In genomic region chr9:136429683-136430590, GRCh38 we compare ENCODE assay signal across 18 cellular contexts. TPM values are rescaled to one million over a fixed set of nuclear protein-coding genes. Genes with fewer than 3 reads are reported as not detected.
DNase-seq lines count a peak whose midpoint lies in the region; ATAC-seq and TF ChIP-seq lines count a peak whose summit lies in the region.
"Had no signal": no experiment of that assay in that cellular context is flagged by ENCODE, and none has a peak within 500 bp of the region (broad histone marks: within the 10 kb centered on the region; RNA-seq: fewer than 3 reads in every experiment).

No MANE protein-coding gene starts in this region.

- H3K4me3 ChIP-seq in endodermal cell (ENCODE audit: low read length): no peak overlapping the region
- H3K4me3 ChIP-seq: BLaER1 treated with 17β-estradiol and CSF1 and Interleukin-3, amounts not matched to agents 10 nM and 100 nM; SJSA1 had no signal

- no peaks in the 10 kb centered on the region for H3K27me3 ChIP-seq in endodermal cell (ENCODE audit: control insufficient read depth, insufficient read depth, low read length, poor library complexity, severe bottlenecking)
- H3K27me3 ChIP-seq: BLaER1 treated with 17β-estradiol and CSF1 and Interleukin-3, amounts not matched to agents 10 nM and 100 nM; SJSA1 had no signal

- H3K27ac ChIP-seq in endodermal cell (ENCODE audit: low read depth, low read length): no peak overlapping the region
- H3K27ac ChIP-seq: 22Rv1; BLaER1 treated with 17β-estradiol and CSF1 and Interleukin-3, amounts not matched to agents 10 nM and 100 nM; HL-60; SJSA1 had no signal

- H3K4me1 ChIP-seq in endodermal cell (ENCODE audit: control insufficient read depth, insufficient read depth, low read length): no peaks in the 10 kb centered on the region
- H3K4me1 ChIP-seq: BLaER1 treated with 17β-estradiol and CSF1 and Interleukin-3, amounts not matched to agents 10 nM and 100 nM; SJSA1 had no signal

- H3K36me3 Mint-ChIP-seq in endodermal cell (ENCODE audit: low read depth): peaks cover 27% of the 10 kb centered on the region
- peaks cover 3% of the 10 kb centered on the region for H3K36me3 Mint-ChIP-seq in neural crest cell (ENCODE audit: low read depth)

- H3K4me3 Mint-ChIP-seq in endodermal cell (no peak overlapping the region), neural crest cell (peak overlapping the region; percentile 35)

- peak; percentile 62 for DNase-seq in NCI-H82 (lab: John Stamatoyannopoulos, UW)
- DNase-seq in NCI-H82 treated with DMSO at 0.1 percent for 48 hours (lab: John Stamatoyannopoulos, UW; ENCODE audit: unreplicated experiment): no peak
- DNase-seq in NCI-H524 treated with DMSO at 0.1 percent for 48 hours (lab: John Stamatoyannopoulos, UW): peak; percentile 81
- no peak for DNase-seq in endodermal cell
- DNase-seq in neural crest cell (ENCODE audit: low read depth, low spot score): no peak
- DNase-seq in SIG-M5 treated with dmso at 0.1 percent for 504 hours (lab: John Stamatoyannopoulos, UW; ENCODE audit: unreplicated experiment): no peak
- DNase-seq: EL, H7, KBM-7, NCI-H1092, NCI-H187 treated with DMSO at 0.1 percent for 48 hours, NCI-H446 treated with DMSO at 0.1 percent for 48 hours had no signal

- H3K9me3 Mint-ChIP-seq in endodermal cell: no peaks in the 10 kb centered on the region
- no peaks in the 10 kb centered on the region for H3K9me3 Mint-ChIP-seq in neural crest cell

- no peaks in the 10 kb centered on the region for H3K9me3 ChIP-seq in endodermal cell (ENCODE audit: control insufficient read depth, low read length)
- H3K9me3 ChIP-seq: BLaER1 treated with 17β-estradiol and CSF1 and Interleukin-3, amounts not matched to agents 10 nM and 100 nM; SJSA1 had no signal

- 94 to 95% methylated on average over 30 to 34 of the region's 34 CpGs for WGBS in endodermal cell (ENCODE audit: insufficient coverage in 1 of 2, insufficient read length in 1 of 2), 2 experiments

- H3K27me3 Mint-ChIP-seq in endodermal cell (ENCODE audit: insufficient read depth) (no peaks in the 10 kb centered on the region), neural crest cell (ENCODE audit: low read depth) (no peaks in the 10 kb centered on the region)

- peaks cover 13% of the 10 kb centered on the region for H3K36me3 ChIP-seq in endodermal cell (ENCODE audit: control insufficient read depth, insufficient read depth, low read length)

- H3K4me1 Mint-ChIP-seq in endodermal cell (no peaks in the 10 kb centered on the region), neural crest cell (no peaks in the 10 kb centered on the region)

- H3K27ac Mint-ChIP-seq in endodermal cell (no peak overlapping the region), neural crest cell (ENCODE audit: unreplicated experiment) (no peak overlapping the region)

- H3K9ac ChIP-seq in endodermal cell (ENCODE audit: extremely low read depth, low read length, poor library complexity, severe bottlenecking): no peak overlapping the region

- TF ChIP-seq CTCF in endodermal cell (conservative IDR thresholded peaks at IDR 0.05) (peak; percentile 12), neural crest cell (conservative IDR thresholded peaks at IDR 0.05) (no peak)

- ATAC-seq in HG03565 (IDR thresholded peaks at IDR 0.05; ENCODE audit: unreplicated experiment): no peak
- ATAC-seq in HG03108 (IDR thresholded peaks at IDR 0.05; ENCODE audit: unreplicated experiment): no peak

RNA-seq across cellular contexts. Expression of gene INPP5E, which starts 9.7 kb away (rescaled TPM):
- 10 to 100 TPM; 30.8 to 34.7 TPM for total RNA-seq in endodermal cell
- 22.6 TPM for polyA plus RNA-seq in endodermal cell (2013, experiment 1 of 2)
- polyA plus RNA-seq in endodermal cell (2013, experiment 2 of 2): 19.3 TPM
- total RNA-seq in neural crest cell: 28.7 and 29.6 TPM in 2 replicates

RNA-seq across cellular contexts. Expression of gene PMPCA, which starts 19.5 kb away (rescaled TPM):
- total RNA-seq in endodermal cell (10 to 100 TPM; 82.7 to 85.4 TPM), neural crest cell (82.1 and 86.6 TPM in 2 replicates)
- polyA plus RNA-seq in endodermal cell (2013, experiment 1 of 2): 58.6 TPM
- 51.4 TPM for polyA plus RNA-seq in endodermal cell (2013, experiment 2 of 2)

RNA-seq across cellular contexts. Expression of gene ENTR1, which starts 19.5 kb away (rescaled TPM):
- total RNA-seq in endodermal cell (10 to 100 TPM; 76.6 to 83.1 TPM), neural crest cell (84.1 and 89.3 TPM in 2 replicates)
- polyA plus RNA-seq in endodermal cell (2013, experiment 1 of 2): 62.8 TPM
- polyA plus RNA-seq in endodermal cell (2013, experiment 2 of 2): 58.4 TPM

RNA-seq across cellular contexts. Expression of gene SNAPC4, which starts 30.0 kb away (rescaled TPM):
- total RNA-seq in endodermal cell: 10 to 100 TPM; 18.0 to 18.7 TPM
- 14.5 TPM for polyA plus RNA-seq in endodermal cell (2013, experiment 1 of 2)
- 13.5 TPM for polyA plus RNA-seq in endodermal cell (2013, experiment 2 of 2)
- total RNA-seq in neural crest cell: 18.2 and 19.0 TPM in 2 replicates

RNA-seq across cellular contexts. Expression of gene SEC16A, which starts 52.9 kb away (rescaled TPM):
- total RNA-seq in endodermal cell (10 to 100 TPM; 54.6 to 60.7 TPM), neural crest cell (77.2 and 79.4 TPM in 2 replicates)
- polyA plus RNA-seq in endodermal cell (2013, experiment 1 of 2): 43.1 TPM
- polyA plus RNA-seq in endodermal cell (2013, experiment 2 of 2): 41.4 TPM

Comparison
In these comparisons a context has a peak if more than half of its experiments do, and no peak if none do; other contexts are left out.
1. DNase-seq: peak in NCI-H82 (single experiment) and NCI-H524 treated with DMSO at 0.1 percent for 48 hours (single experiment); none in NCI-H82 treated with DMSO at 0.1 percent for 48 hours (single experiment), endodermal cell (single experiment), neural crest cell (single experiment) and SIG-M5 treated with dmso at 0.1 percent for 504 hours (single experiment).